In the genomic region with DNA sequence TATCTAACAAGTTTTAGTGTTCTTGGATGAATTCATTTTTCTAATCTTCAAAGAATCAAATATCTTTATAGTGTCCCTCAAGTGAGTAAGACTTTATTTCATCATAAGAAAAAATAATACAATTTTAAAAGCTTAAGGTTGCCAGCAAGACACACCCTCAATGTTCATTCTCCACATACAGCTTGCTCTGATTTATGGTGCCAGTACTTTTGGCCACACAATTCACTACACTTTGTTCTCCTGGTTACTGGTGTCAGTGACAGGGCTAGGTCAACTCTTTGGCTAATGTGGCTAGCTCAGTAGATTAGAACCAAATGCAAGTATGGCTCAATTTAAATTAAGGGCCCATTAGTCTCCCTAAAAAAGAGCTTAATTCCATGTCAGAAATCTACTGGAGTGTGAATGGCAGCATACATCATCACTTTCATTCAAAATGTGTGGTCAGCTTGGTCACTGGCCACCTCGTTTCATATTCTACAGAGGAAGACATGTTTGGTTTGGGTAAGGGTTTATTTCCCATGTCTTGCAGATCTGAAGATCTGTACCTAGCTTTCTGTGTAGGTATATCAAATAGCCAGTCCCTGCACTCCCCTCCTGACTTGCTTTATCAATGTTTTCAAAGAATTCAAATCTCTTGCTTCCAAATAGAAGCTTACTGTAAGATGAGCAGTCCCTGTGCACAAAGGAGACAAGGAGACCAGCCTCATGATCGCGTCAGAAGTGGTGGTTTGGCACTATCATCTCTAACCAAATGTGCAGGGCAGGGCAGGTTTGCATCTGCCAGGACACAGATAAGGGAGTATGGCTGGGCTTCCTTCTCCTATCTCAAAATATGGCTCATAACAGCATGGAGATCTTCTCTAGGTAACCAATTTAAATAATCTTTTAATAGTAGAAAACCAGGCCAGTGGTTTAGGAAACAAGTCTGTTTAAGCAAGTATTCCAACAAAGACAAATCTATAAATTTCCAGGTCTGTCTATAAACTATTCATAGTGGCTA, we compare ENCODE assay signal across 1 cellular context.
A peak's percentile ranks its signal among the peaks of the same experiment; 100 is the strongest.
TF ChIP-seq lines count a peak whose summit lies in the region.

No MANE protein-coding gene starts in this region.

TF ChIP-seq in K562, 482 proteins besides CTCF, POLR2A, EP300 and RAD21 (continued from another document and continues in another):
- TF ChIP-seq, protein P1, sequence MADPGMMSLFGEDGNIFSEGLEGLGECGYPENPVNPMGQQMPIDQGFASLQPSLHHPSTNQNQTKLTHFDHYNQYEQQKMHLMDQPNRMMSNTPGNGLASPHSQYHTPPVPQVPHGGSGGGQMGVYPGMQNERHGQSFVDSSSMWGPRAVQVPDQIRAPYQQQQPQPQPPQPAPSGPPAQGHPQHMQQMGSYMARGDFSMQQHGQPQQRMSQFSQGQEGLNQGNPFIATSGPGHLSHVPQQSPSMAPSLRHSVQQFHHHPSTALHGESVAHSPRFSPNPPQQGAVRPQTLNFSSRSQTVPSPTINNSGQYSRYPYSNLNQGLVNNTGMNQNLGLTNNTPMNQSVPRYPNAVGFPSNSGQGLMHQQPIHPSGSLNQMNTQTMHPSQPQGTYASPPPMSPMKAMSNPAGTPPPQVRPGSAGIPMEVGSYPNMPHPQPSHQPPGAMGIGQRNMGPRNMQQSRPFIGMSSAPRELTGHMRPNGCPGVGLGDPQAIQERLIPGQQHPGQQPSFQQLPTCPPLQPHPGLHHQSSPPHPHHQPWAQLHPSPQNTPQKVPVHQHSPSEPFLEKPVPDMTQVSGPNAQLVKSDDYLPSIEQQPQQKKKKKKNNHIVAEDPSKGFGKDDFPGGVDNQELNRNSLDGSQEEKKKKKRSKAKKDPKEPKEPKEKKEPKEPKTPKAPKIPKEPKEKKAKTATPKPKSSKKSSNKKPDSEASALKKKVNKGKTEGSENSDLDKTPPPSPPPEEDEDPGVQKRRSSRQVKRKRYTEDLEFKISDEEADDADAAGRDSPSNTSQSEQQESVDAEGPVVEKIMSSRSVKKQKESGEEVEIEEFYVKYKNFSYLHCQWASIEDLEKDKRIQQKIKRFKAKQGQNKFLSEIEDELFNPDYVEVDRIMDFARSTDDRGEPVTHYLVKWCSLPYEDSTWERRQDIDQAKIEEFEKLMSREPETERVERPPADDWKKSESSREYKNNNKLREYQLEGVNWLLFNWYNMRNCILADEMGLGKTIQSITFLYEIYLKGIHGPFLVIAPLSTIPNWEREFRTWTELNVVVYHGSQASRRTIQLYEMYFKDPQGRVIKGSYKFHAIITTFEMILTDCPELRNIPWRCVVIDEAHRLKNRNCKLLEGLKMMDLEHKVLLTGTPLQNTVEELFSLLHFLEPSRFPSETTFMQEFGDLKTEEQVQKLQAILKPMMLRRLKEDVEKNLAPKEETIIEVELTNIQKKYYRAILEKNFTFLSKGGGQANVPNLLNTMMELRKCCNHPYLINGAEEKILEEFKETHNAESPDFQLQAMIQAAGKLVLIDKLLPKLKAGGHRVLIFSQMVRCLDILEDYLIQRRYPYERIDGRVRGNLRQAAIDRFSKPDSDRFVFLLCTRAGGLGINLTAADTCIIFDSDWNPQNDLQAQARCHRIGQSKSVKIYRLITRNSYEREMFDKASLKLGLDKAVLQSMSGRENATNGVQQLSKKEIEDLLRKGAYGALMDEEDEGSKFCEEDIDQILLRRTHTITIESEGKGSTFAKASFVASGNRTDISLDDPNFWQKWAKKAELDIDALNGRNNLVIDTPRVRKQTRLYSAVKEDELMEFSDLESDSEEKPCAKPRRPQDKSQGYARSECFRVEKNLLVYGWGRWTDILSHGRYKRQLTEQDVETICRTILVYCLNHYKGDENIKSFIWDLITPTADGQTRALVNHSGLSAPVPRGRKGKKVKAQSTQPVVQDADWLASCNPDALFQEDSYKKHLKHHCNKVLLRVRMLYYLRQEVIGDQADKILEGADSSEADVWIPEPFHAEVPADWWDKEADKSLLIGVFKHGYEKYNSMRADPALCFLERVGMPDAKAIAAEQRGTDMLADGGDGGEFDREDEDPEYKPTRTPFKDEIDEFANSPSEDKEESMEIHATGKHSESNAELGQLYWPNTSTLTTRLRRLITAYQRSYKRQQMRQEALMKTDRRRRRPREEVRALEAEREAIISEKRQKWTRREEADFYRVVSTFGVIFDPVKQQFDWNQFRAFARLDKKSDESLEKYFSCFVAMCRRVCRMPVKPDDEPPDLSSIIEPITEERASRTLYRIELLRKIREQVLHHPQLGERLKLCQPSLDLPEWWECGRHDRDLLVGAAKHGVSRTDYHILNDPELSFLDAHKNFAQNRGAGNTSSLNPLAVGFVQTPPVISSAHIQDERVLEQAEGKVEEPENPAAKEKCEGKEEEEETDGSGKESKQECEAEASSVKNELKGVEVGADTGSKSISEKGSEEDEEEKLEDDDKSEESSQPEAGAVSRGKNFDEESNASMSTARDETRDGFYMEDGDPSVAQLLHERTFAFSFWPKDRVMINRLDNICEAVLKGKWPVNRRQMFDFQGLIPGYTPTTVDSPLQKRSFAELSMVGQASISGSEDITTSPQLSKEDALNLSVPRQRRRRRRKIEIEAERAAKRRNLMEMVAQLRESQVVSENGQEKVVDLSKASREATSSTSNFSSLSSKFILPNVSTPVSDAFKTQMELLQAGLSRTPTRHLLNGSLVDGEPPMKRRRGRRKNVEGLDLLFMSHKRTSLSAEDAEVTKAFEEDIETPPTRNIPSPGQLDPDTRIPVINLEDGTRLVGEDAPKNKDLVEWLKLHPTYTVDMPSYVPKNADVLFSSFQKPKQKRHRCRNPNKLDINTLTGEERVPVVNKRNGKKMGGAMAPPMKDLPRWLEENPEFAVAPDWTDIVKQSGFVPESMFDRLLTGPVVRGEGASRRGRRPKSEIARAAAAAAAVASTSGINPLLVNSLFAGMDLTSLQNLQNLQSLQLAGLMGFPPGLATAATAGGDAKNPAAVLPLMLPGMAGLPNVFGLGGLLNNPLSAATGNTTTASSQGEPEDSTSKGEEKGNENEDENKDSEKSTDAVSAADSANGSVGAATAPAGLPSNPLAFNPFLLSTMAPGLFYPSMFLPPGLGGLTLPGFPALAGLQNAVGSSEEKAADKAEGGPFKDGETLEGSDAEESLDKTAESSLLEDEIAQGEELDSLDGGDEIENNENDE (IDR thresholded peaks at IDR 0.05; ENCODE audit: low read depth, low read length) = no peak
- TF ChIP-seq, protein P2, sequence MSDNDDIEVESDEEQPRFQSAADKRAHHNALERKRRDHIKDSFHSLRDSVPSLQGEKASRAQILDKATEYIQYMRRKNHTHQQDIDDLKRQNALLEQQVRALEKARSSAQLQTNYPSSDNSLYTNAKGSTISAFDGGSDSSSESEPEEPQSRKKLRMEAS (CRISPR knock-in tag; IDR thresholded peaks at IDR 0.05) = peak; percentile 48
- TF ChIP-seq MED1 (CRISPR knock-in tag; IDR thresholded peaks at IDR 0.05; ENCODE audit: borderline replicate concordance) (no peak), SMAD1 (IDR thresholded peaks at IDR 0.05; ENCODE audit: low read depth, low read length, partially characterized antibody) (peak; percentile 54), ZFX (CRISPR knock-in tag; IDR thresholded peaks at IDR 0.05) (no peak), PML (IDR thresholded peaks at IDR 0.05; ENCODE audit: low read length) (peak; percentile 99), KLF16 (IDR thresholded peaks at IDR 0.05) (peak; percentile 98), NONO (IDR thresholded peaks at IDR 0.05; ENCODE audit: low read depth in 2 of 2, low read length in 1 of 2) (0 out of 4 replicates have a peak, but pooled peaks of 1 of the 2 experiments have one; percentile 35), TCFL5 (CRISPR knock-in tag; conservative IDR thresholded peaks at IDR 0.05) (no peak), NFE2 (IDR thresholded peaks at IDR 0.05; ENCODE audit: low read depth) (peak; percentile 60), ARID1B (IDR thresholded peaks at IDR 0.05) (peak; percentile 99), SMARCB1 (IDR thresholded peaks at IDR 0.05; ENCODE audit: insufficient read length, low read depth) (peak; percentile 10), LCOR (CRISPR knock-in tag; IDR thresholded peaks at IDR 0.05) (peak; percentile 96), MAFG (tag; conservative IDR thresholded peaks at IDR 0.05) (no peak), TOE1 (IDR thresholded peaks at IDR 0.05; ENCODE audit: borderline replicate concordance) (peak; percentile 59; the same call in 1 of the 2 replicates), TOE1 (CRISPR knock-in tag; IDR thresholded peaks at IDR 0.05; ENCODE audit: borderline replicate concordance, low read depth) (no peak), GATA2 (CRISPR knock-in tag; IDR thresholded peaks at IDR 0.05) (peak; percentile 96)
- TF ChIP-seq, protein P3, sequence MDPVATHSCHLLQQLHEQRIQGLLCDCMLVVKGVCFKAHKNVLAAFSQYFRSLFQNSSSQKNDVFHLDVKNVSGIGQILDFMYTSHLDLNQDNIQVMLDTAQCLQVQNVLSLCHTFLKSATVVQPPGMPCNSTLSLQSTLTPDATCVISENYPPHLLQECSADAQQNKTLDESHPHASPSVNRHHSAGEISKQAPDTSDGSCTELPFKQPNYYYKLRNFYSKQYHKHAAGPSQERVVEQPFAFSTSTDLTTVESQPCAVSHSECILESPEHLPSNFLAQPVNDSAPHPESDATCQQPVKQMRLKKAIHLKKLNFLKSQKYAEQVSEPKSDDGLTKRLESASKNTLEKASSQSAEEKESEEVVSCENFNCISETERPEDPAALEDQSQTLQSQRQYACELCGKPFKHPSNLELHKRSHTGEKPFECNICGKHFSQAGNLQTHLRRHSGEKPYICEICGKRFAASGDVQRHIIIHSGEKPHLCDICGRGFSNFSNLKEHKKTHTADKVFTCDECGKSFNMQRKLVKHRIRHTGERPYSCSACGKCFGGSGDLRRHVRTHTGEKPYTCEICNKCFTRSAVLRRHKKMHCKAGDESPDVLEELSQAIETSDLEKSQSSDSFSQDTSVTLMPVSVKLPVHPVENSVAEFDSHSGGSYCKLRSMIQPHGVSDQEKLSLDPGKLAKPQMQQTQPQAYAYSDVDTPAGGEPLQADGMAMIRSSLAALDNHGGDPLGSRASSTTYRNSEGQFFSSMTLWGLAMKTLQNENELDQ (CRISPR knock-in tag; IDR thresholded peaks at IDR 0.05; ENCODE audit: borderline replicate concordance) = no peak
- TF ChIP-seq, protein P4, sequence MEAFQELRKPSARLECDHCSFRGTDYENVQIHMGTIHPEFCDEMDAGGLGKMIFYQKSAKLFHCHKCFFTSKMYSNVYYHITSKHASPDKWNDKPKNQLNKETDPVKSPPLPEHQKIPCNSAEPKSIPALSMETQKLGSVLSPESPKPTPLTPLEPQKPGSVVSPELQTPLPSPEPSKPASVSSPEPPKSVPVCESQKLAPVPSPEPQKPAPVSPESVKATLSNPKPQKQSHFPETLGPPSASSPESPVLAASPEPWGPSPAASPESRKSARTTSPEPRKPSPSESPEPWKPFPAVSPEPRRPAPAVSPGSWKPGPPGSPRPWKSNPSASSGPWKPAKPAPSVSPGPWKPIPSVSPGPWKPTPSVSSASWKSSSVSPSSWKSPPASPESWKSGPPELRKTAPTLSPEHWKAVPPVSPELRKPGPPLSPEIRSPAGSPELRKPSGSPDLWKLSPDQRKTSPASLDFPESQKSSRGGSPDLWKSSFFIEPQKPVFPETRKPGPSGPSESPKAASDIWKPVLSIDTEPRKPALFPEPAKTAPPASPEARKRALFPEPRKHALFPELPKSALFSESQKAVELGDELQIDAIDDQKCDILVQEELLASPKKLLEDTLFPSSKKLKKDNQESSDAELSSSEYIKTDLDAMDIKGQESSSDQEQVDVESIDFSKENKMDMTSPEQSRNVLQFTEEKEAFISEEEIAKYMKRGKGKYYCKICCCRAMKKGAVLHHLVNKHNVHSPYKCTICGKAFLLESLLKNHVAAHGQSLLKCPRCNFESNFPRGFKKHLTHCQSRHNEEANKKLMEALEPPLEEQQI (IDR thresholded peaks at IDR 0.05) = peak; percentile 85; the same call in 1 of the 2 replicates
- TF ChIP-seq, protein P5, sequence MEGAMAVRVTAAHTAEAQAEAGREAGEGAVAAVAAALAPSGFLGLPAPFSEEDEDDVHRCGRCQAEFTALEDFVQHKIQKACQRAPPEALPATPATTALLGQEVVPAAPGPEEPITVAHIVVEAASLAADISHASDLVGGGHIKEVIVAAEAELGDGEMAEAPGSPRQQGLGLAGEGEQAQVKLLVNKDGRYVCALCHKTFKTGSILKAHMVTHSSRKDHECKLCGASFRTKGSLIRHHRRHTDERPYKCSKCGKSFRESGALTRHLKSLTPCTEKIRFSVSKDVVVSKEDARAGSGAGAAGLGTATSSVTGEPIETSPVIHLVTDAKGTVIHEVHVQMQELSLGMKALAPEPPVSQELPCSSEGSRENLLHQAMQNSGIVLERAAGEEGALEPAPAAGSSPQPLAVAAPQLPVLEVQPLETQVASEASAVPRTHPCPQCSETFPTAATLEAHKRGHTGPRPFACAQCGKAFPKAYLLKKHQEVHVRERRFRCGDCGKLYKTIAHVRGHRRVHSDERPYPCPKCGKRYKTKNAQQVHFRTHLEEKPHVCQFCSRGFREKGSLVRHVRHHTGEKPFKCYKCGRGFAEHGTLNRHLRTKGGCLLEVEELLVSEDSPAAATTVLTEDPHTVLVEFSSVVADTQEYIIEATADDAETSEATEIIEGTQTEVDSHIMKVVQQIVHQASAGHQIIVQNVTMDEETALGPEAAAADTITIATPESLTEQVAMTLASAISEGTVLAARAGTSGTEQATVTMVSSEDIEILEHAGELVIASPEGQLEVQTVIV (CRISPR knock-in tag; IDR thresholded peaks at IDR 0.05; ENCODE audit: borderline replicate concordance) = no peak
- TF ChIP-seq, protein P6, sequence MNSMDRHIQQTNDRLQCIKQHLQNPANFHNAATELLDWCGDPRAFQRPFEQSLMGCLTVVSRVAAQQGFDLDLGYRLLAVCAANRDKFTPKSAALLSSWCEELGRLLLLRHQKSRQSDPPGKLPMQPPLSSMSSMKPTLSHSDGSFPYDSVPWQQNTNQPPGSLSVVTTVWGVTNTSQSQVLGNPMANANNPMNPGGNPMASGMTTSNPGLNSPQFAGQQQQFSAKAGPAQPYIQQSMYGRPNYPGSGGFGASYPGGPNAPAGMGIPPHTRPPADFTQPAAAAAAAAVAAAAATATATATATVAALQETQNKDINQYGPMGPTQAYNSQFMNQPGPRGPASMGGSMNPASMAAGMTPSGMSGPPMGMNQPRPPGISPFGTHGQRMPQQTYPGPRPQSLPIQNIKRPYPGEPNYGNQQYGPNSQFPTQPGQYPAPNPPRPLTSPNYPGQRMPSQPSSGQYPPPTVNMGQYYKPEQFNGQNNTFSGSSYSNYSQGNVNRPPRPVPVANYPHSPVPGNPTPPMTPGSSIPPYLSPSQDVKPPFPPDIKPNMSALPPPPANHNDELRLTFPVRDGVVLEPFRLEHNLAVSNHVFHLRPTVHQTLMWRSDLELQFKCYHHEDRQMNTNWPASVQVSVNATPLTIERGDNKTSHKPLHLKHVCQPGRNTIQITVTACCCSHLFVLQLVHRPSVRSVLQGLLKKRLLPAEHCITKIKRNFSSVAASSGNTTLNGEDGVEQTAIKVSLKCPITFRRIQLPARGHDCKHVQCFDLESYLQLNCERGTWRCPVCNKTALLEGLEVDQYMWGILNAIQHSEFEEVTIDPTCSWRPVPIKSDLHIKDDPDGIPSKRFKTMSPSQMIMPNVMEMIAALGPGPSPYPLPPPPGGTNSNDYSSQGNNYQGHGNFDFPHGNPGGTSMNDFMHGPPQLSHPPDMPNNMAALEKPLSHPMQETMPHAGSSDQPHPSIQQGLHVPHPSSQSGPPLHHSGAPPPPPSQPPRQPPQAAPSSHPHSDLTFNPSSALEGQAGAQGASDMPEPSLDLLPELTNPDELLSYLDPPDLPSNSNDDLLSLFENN (IDR thresholded peaks at IDR 0.05; ENCODE audit: low read depth in 2 of 2, low read length in 2 of 2) = peak in 1 of 2 experiments; percentile 97; a peak in 2 of 4 replicates
- TF ChIP-seq, protein P7, sequence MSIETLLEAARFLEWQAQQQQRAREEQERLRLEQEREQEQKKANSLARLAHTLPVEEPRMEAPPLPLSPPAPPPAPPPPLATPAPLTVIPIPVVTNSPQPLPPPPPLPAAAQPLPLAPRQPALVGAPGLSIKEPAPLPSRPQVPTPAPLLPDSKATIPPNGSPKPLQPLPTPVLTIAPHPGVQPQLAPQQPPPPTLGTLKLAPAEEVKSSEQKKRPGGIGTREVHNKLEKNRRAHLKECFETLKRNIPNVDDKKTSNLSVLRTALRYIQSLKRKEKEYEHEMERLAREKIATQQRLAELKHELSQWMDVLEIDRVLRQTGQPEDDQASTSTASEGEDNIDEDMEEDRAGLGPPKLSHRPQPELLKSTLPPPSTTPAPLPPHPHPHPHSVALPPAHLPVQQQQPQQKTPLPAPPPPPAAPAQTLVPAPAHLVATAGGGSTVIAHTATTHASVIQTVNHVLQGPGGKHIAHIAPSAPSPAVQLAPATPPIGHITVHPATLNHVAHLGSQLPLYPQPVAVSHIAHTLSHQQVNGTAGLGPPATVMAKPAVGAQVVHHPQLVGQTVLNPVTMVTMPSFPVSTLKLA (conservative IDR thresholded peaks at IDR 0.05) = peak in 1 of 2 experiments; percentile 76; a peak in 2 of 4 replicates
